Comparison of ENCODE assay signal across 8 cellular contexts in genomic region chr18:54679318-54680149, GRCh38.
DNase-seq lines count a peak whose midpoint lies in the region; ATAC-seq and FAIRE-seq lines count a peak whose summit lies in the region.

No MANE protein-coding gene starts in this region.

- H3K4me3 ChIP-seq in mesenchymal stem cell (ENCODE audit: insufficient read depth in 1 of 2, low read depth in 1 of 2, low read length in 2 of 2), result no peak overlapping the region

- no peak overlapping the region for H2BK5ac ChIP-seq in mesenchymal stem cell (ENCODE audit: low read depth, low read length, poor library complexity, severe bottlenecking)

- DNase-seq in NCI-H345 (lab: John Stamatoyannopoulos, UW), result peak; percentile 0
- no peak for DNase-seq in NCI-H345 treated with DMSO at 0.1 percent for 48 hours (lab: John Stamatoyannopoulos, UW; ENCODE audit: unreplicated experiment)
- DNase-seq in NOMO-1 treated with dmso at 0.1 percent for 144 hours (lab: John Stamatoyannopoulos, UW; ENCODE audit: unreplicated experiment), result peak; percentile 24
- DNase-seq in mesenchymal stem cell, result peak; percentile 86
- DNase-seq in NCI-H146 (lab: John Stamatoyannopoulos, UW), result no peak
- no peak for DNase-seq in NCI-H146 treated with DMSO at 0.1 percent for 48 hours (lab: John Stamatoyannopoulos, UW; ENCODE audit: unreplicated experiment)

- no peak overlapping the region for H3K14ac ChIP-seq in mesenchymal stem cell (ENCODE audit: low read length in 2 of 2)

- no peak overlapping the region for H3K27ac ChIP-seq in mesenchymal stem cell (ENCODE audit: low read length, poor library complexity, severe bottlenecking)

- FAIRE-seq in colon (lab: Jason Lieb, UNC), result peak; percentile 33

- H3K4me2 ChIP-seq in mesenchymal stem cell (ENCODE audit: low read length, poor library complexity, severe bottlenecking), result no peak overlapping the region

- no peaks in the 10 kb centered on the region for H3K27me3 ChIP-seq in mesenchymal stem cell (ENCODE audit: control insufficient read depth in 1 of 2, insufficient read depth in 1 of 2, low read length in 2 of 2)

- H2AK5ac ChIP-seq in mesenchymal stem cell (ENCODE audit: low read length, severe bottlenecking), result no peak overlapping the region

- H3K23ac ChIP-seq in mesenchymal stem cell (ENCODE audit: low read length in 2 of 2), result no peak overlapping the region

- H3K9me3 ChIP-seq in mesenchymal stem cell (ENCODE audit: control insufficient read depth, low read length), result no peaks in the 10 kb centered on the region

- ATAC-seq in HG03442 (IDR thresholded peaks at IDR 0.05; ENCODE audit: unreplicated experiment), result peak; percentile 84

- no peaks in the 10 kb centered on the region for H3K4me1 ChIP-seq in mesenchymal stem cell (ENCODE audit: control insufficient read depth, insufficient read depth, low read depth, low read length)

- H2AFZ ChIP-seq in mesenchymal stem cell (ENCODE audit: low read depth, low read length), result no peak overlapping the region

- WGBS in mesenchymal stem cell, result 96% methylated on average over 1 of the region's 4 CpGs

- H3K4ac ChIP-seq in mesenchymal stem cell (ENCODE audit: low read depth in 1 of 2, low read length in 2 of 2), result peak overlapping the region in 1 of 2 experiments; percentile 82

- peak overlapping the region; percentile 11 to 78 for H3K18ac ChIP-seq in mesenchymal stem cell (ENCODE audit: low read depth in 1 of 2, low read length in 2 of 2)

- no peak overlapping the region for H3K9ac ChIP-seq in mesenchymal stem cell (ENCODE audit: low read length)

- no peaks in the 10 kb centered on the region for H3K36me3 ChIP-seq in mesenchymal stem cell (ENCODE audit: control insufficient read depth in 1 of 2, insufficient read depth in 2 of 2, low read depth in 1 of 2, low read length in 2 of 2)

- H4K91ac ChIP-seq in mesenchymal stem cell (ENCODE audit: low read length), result no peak overlapping the region

- peak overlapping the region in 1 of 2 experiments; percentile 83 for H2BK12ac ChIP-seq in mesenchymal stem cell (ENCODE audit: low read length in 2 of 2)

- H2BK120ac ChIP-seq in mesenchymal stem cell (ENCODE audit: low read depth, low read length), result peak overlapping the region; percentile 71

- H4K8ac ChIP-seq in mesenchymal stem cell (ENCODE audit: low read length), result no peak overlapping the region

- H2BK15ac ChIP-seq in mesenchymal stem cell (ENCODE audit: low read depth, poor library complexity, severe bottlenecking), result no peak overlapping the region

- H3K79me1 ChIP-seq in mesenchymal stem cell (replicated peaks; ENCODE audit: low read length, poor library complexity, severe bottlenecking), result no peaks in the 10 kb centered on the region

Comparison
In these comparisons a context has a peak if more than half of its experiments do, and no peak if none do; other contexts are left out.
1. DNase-seq: peak in NCI-H345 (single experiment), NOMO-1 treated with dmso at 0.1 percent for 144 hours (single experiment) and mesenchymal stem cell (single experiment); none in NCI-H345 treated with DMSO at 0.1 percent for 48 hours (single experiment), NCI-H146 (single experiment) and NCI-H146 treated with DMSO at 0.1 percent for 48 hours (single experiment).